11 cellular contexts compared by ENCODE assay signal in the genomic region with DNA sequence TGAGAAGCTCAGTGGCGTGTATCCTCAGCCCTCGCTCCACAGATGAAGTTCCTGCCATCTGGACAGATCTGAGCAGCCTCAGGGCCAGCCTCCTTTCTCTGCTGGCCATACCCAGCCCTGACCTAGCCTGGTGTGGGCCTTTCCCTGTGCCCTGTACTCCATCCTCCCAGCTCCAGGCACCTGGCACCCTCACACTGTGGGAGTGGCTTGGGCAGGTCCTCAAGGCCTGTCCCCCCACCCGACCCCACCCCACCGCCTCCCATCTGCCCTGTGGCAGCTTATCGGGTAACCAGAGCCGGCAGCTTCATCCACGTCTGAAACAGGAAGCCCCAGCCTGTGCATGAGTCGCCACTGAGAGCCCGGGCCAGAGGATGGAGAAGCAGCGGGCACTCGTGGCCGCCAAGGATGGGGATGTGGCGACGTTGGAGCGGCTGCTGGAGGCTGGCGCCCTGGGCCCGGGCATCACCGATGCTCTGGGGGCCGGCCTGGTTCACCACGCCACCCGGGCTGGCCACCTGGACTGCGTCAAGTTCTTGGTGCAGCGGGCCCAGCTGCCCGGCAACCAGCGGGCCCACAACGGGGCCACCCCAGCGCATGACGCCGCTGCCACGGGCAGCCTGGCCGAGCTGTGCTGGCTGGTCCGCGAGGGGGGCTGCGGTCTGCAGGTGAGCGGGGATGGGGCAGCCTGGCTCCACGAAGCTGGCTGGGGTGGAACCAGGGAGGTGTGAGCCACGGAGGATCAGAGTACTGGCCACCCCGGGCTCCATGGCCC. TPM values are rescaled to one million over a fixed set of nuclear protein-coding genes. Genes with fewer than 3 reads are reported as not detected.
DNase-seq lines count a peak whose midpoint lies in the region; ATAC-seq, FAIRE-seq and TF ChIP-seq lines count a peak whose summit lies in the region.
"Had no signal": no experiment of that assay in that cellular context is flagged by ENCODE, and none has a peak within 500 bp of the region (broad histone marks: within the 10 kb centered on the region; RNA-seq: fewer than 3 reads in every experiment).

A gene with protein sequence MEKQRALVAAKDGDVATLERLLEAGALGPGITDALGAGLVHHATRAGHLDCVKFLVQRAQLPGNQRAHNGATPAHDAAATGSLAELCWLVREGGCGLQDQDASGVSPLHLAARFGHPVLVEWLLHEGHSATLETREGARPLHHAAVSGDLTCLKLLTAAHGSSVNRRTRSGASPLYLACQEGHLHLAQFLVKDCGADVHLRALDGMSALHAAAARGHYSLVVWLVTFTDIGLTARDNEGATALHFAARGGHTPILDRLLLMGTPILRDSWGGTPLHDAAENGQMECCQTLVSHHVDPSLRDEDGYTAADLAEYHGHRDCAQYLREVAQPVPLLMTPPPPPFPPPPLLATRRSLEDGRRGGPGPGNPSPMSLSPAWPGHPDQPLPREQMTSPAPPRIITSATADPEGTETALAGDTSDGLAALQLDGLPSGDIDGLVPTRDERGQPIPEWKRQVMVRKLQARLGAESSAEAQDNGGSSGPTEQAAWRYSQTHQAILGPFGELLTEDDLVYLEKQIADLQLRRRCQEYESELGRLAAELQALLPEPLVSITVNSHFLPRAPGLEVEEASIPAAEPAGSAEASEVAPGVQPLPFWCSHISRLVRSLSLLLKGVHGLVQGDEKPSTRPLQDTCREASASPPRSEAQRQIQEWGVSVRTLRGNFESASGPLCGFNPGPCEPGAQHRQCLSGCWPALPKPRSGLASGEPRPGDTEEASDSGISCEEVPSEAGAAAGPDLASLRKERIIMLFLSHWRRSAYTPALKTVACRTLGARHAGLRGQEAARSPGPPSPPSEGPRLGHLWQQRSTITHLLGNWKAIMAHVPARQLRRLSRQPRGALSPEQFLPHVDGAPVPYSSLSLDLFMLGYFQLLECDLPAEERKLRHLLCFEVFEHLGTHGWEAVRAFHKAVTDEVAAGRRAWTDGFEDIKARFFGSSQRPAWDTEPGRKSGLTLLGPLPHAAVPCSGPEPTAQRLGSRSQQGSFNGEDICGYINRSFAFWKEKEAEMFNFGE (plus strand): TSS at position 292 of the 772 bp plus-strand sequence. CDS start 80 bp downstream, at position 372.

- DNase-seq in stimulated activated CD4-positive, alpha-beta T cell treated with anti-CD3 and anti-CD28 coated beads, Interleukin-4, amount 100 ng/mL, for 24 hours = peak; percentile 2
- DNase-seq in stimulated activated CD4-positive, alpha-beta T cell treated with anti-CD3 and anti-CD28 coated beads, Interleukin-12 subunit alpha, Interleukin-12 subunit beta, amount 100 ng/mL, for 4 hours = no peak
- DNase-seq in RCC 7860 (ENCODE audit: low spot score) (peak; percentile 59), iPS-NIHi11 (ENCODE audit: low spot score) (peak; percentile 14), SIG-M5 (lab: John Stamatoyannopoulos, UW) (no peak), hepatocyte (ENCODE audit: low spot score) (no peak)
- DNase-seq: NCI-H187 had no signal

- ATAC-seq in HG02798 (IDR thresholded peaks at IDR 0.05; ENCODE audit: poor library complexity, unreplicated experiment) (no peak), HG03520 (IDR thresholded peaks at IDR 0.05; ENCODE audit: unreplicated experiment) (no peak)

- WGBS in hepatocyte (ENCODE audit: low lambda C conversion rate, missing lambda C conversion rate) = 91% methylated on average over 38 of the region's 38 CpGs

- H3K4me3 ChIP-seq in hepatocyte = no peak within 1 kb of the TSS
- H3K4me3 ChIP-seq: tibial nerve had no signal

- H3K27ac ChIP-seq in hepatocyte = no peak within 1 kb of the TSS

- no peaks in the 10 kb centered on the region for H3K79me2 ChIP-seq in hepatocyte

- no peaks in the 10 kb centered on the region for H3K4me1 ChIP-seq in hepatocyte (ENCODE audit: insufficient read depth)

- H4K20me1 ChIP-seq in hepatocyte (ENCODE audit: insufficient read depth, poor library complexity, severe bottlenecking) = no peaks in the 10 kb centered on the region

- H3K9me3 ChIP-seq in hepatocyte (ENCODE audit: low read depth) = no peaks in the 10 kb centered on the region
- H3K9me3 ChIP-seq: tibial nerve had no signal

- TF ChIP-seq CTCF in hepatocyte (IDR thresholded peaks at IDR 0.05; ENCODE audit: poor library complexity) = no peak

- H3K36me3 ChIP-seq in hepatocyte (replicated peaks; ENCODE audit: insufficient read depth, low read depth) = no peaks in the 10 kb centered on the region

- H3K27me3 ChIP-seq in hepatocyte = no peaks in the 10 kb centered on the region
- H3K27me3 ChIP-seq: tibial nerve had no signal

- H2AFZ ChIP-seq in hepatocyte = no peak within 1 kb of the TSS

- H3K9me2 ChIP-seq in hepatocyte (replicated peaks; ENCODE audit: insufficient read depth) = no peaks in the 10 kb centered on the region

- no peak within 1 kb of the TSS for H3K4me2 ChIP-seq in hepatocyte

- FAIRE-seq in RCC 7860 (lab: Jason Lieb, UNC) = no peak
- FAIRE-seq: TTC549 had no signal

RNA-seq across cellular contexts. Expression of the gene that starts here (rescaled TPM):
- total RNA-seq in hepatocyte = 0.27 and 0.36 TPM in 2 replicates
- polyA plus RNA-seq in hepatocyte = 0.62 TPM in 1 of 2 replicates, not detected in the other

Comparison
In these comparisons a context has a peak if more than half of its experiments do, and no peak if none do; other contexts are left out.
1. DNase-seq: peak in stimulated activated CD4-positive, alpha-beta T cell treated with anti-CD3 and anti-CD28 coated beads, Interleukin-4, amount 100 ng/mL, for 24 hours (single experiment), RCC 7860 (single experiment) and iPS-NIHi11 (single experiment); none in stimulated activated CD4-positive, alpha-beta T cell treated with anti-CD3 and anti-CD28 coated beads, Interleukin-12 subunit alpha, Interleukin-12 subunit beta, amount 100 ng/mL, for 4 hours (single experiment), SIG-M5 (single experiment) and hepatocyte (single experiment).